Comparison of ENCODE assay signal across 8 cellular contexts in genomic region chr14:20469890-20470858, GRCh38. TPM values are rescaled to one million over a fixed set of nuclear protein-coding genes. Genes with fewer than 3 reads are reported as not detected.
DNase-seq lines count a peak whose midpoint lies in the region; ATAC-seq, FAIRE-seq and TF ChIP-seq lines count a peak whose summit lies in the region.

No MANE protein-coding gene starts in this region.

- no peak overlapping the region for H2BK120ac ChIP-seq in neuronal stem cell (ENCODE audit: low read depth, low read length)

- H3K18ac ChIP-seq in neuronal stem cell (ENCODE audit: low read length): peak overlapping the region; percentile 86

- peak overlapping the region; percentile 89 for H3K4me2 ChIP-seq in neuronal stem cell (ENCODE audit: insufficient read depth, low read length, poor library complexity, severe bottlenecking)

- intact Hi-C loops in transverse colon (cut with DNase I; ENCODE audit: low total_unique reads): loop anchor here (10.0 kb wide), 2 partner anchors 125 to 145 kb away; partner anchors contain the start of gene PARP2

- TF ChIP-seq EP300 in transverse colon (IDR thresholded peaks at IDR 0.05; ENCODE audit: low read depth): no peak

- no peaks in the 10 kb centered on the region for H3K27me3 ChIP-seq in foreskin keratinocyte
- H3K27me3 ChIP-seq in neuronal stem cell (ENCODE audit: control insufficient read depth in 3 of 3, insufficient read depth in 3 of 3, low read depth in 1 of 3, low read length in 3 of 3): no peaks in the 10 kb centered on the region
- H3K27me3 ChIP-seq in transverse colon: no peaks in the 10 kb centered on the region

- H3K79me1 ChIP-seq in neuronal stem cell (ENCODE audit: low read depth, low read length): peaks cover 5% of the 10 kb centered on the region

- TF ChIP-seq CTCF in foreskin keratinocyte (conservative IDR thresholded peaks at IDR 0.05): no peak
- no peak for TF ChIP-seq CTCF in transverse colon (IDR thresholded peaks at IDR 0.05)

- peak; percentile 36 for ATAC-seq in GM19438 (IDR thresholded peaks at IDR 0.05; ENCODE audit: low read depth, unreplicated experiment)
- ATAC-seq in HG03521 (IDR thresholded peaks at IDR 0.05; ENCODE audit: unreplicated experiment): peak; percentile 29
- peak; percentile 77 for ATAC-seq in foreskin keratinocyte

- H2AK5ac ChIP-seq in neuronal stem cell (ENCODE audit: low read depth, low read length): no peak overlapping the region

- H2BK5ac ChIP-seq in neuronal stem cell (ENCODE audit: low read length): peak overlapping the region; percentile 87

- H3K9me3 ChIP-seq in neuronal stem cell (replicated peaks in 1 of 2; ENCODE audit: control insufficient read depth in 2 of 2, insufficient read depth in 1 of 2, low read depth in 1 of 2, low read length in 2 of 2) (no peaks in the 10 kb centered on the region), transverse colon (no peaks in the 10 kb centered on the region)

- H3K9ac ChIP-seq in neuronal stem cell (ENCODE audit: low read depth, low read length, poor library complexity): peak overlapping the region; percentile 99

- in situ Hi-C loops in transverse colon (cut with MboI; ENCODE audit: low pct_ligation_motif_present in 1 of 4, low pct_unique_long_range_greater_than_20kb in 1 of 4, low sequenced_read_pairs in 3 of 4): loop anchor here in 2 of 4 donors (10.0 to 25.0 kb wide), 4 partner anchors 55 to 217 kb away; partner anchors contain the start of genes CCNB1IP1 (in 2 of the 2), PARP2 (in 2 of the 2), ANG (in 1 of the 2) and RNASE4 (in 1 of the 2)

- H4K8ac ChIP-seq in neuronal stem cell (ENCODE audit: low read depth, low read length): no peak overlapping the region

- H3K23ac ChIP-seq in neuronal stem cell (ENCODE audit: low read depth, low read length, poor library complexity): peak overlapping the region; percentile 92

- no CpG with 5 or more reads among the region's 14 CpGs for WGBS in neuronal stem cell (ENCODE audit: extremely low coverage in 2 of 2, insufficient read length in 2 of 2, insufficient replicate concordance in 1 of 2), 2 donors
- 0 to 1% methylated on average over 10 to 14 of the region's 14 CpGs for WGBS in transverse colon (ENCODE audit: low coverage in 1 of 2), 2 donors

- FAIRE-seq in RCC 7860 (lab: Jason Lieb, UNC): no peak

- H3K36me3 ChIP-seq in neuronal stem cell (replicated peaks in 1 of 2; ENCODE audit: control insufficient read depth in 2 of 2, insufficient read depth in 2 of 2, low read length in 2 of 2) (peaks cover 15 to 33% of the 10 kb centered on the region in 2 donors), transverse colon (peaks cover 0 to 13% (median 7%) of the 10 kb centered on the region in 4 donors)

- H3K27ac ChIP-seq in foreskin keratinocyte (peak overlapping the region; percentile 82), neuronal stem cell (replicated peaks; ENCODE audit: low read length) (no peak overlapping the region), transverse colon (peak overlapping the region; percentile 90 to 97 (median 92))

- H3K4me3 ChIP-seq in neuronal stem cell (ENCODE audit: low read length in 2 of 2): peak overlapping the region; percentile 61 to 92
- H3K4me3 ChIP-seq in transverse colon: peak overlapping the region; percentile 61 to 92 (median 65)

- no peak overlapping the region for H4K91ac ChIP-seq in neuronal stem cell (ENCODE audit: low read depth, low read length, poor library complexity)

- H3K4ac ChIP-seq in neuronal stem cell (ENCODE audit: low read length): no peak overlapping the region

- DNase-seq in CD1c-positive myeloid dendritic cell (ENCODE audit: extremely low spot score): peak; percentile 91
- peak; percentile 75 for DNase-seq in RCC 7860 (ENCODE audit: low spot score)
- DNase-seq in activated T-helper 9 cell treated with anti-CD3 and anti-CD28 coated beads, Interleukin-2, amount 50 U/mL, for 16 hours (ENCODE audit: low read depth): peak; percentile 38
- peak; percentile 76 to 86 for DNase-seq in foreskin keratinocyte
- no peak for DNase-seq in neuronal stem cell (ENCODE audit: low spot score)
- DNase-seq in transverse colon: peak; percentile 49

- no peak for TF ChIP-seq POLR2A in transverse colon (IDR thresholded peaks at IDR 0.05)

- no peak overlapping the region for H3K14ac ChIP-seq in neuronal stem cell (ENCODE audit: low read length)

- no peaks in the 10 kb centered on the region for H3K4me1 ChIP-seq in foreskin keratinocyte
- H3K4me1 ChIP-seq in neuronal stem cell (ENCODE audit: control insufficient read depth in 2 of 2, insufficient read depth in 1 of 2, low read depth in 1 of 2, low read length in 2 of 2): peaks cover 5 to 7% of the 10 kb centered on the region in 2 donors
- H3K4me1 ChIP-seq in transverse colon: peaks cover 0 to 27% (median 9%) of the 10 kb centered on the region in 4 donors

- no peak overlapping the region for H2BK12ac ChIP-seq in neuronal stem cell (ENCODE audit: low read length)

- peak overlapping the region; percentile 88 for H2AFZ ChIP-seq in neuronal stem cell (ENCODE audit: low read length)

- no peak overlapping the region for H2BK15ac ChIP-seq in neuronal stem cell (ENCODE audit: low read length)

RNA-seq across cellular contexts. Expression of gene PNP, which starts 1.0 kb away (rescaled TPM):
- 120 and 146 TPM in 2 replicates for total RNA-seq in foreskin keratinocyte
- 130 and 142 TPM in 2 replicates for polyA plus RNA-seq in foreskin keratinocyte
- polyA plus RNA-seq in neuronal stem cell (2013, experiment 1 of 2): 47.5 TPM
- polyA plus RNA-seq in neuronal stem cell (2013, experiment 2 of 2): 46.2 TPM
- total RNA-seq in transverse colon: 10 to 100 TPM; 18.9 to 62.1 (median 32.7) TPM

RNA-seq across cellular contexts. Expression of gene PIP4P1, which starts 8.9 kb away (rescaled TPM):
- total RNA-seq in foreskin keratinocyte (23.0 and 23.8 TPM in 2 replicates), transverse colon (10 to 100 TPM; 18.7 to 49.4 (median 31.1) TPM)
- 27.2 and 29.2 TPM in 2 replicates for polyA plus RNA-seq in foreskin keratinocyte
- 37.1 TPM for polyA plus RNA-seq in neuronal stem cell (2013, experiment 1 of 2)
- 33.8 TPM for polyA plus RNA-seq in neuronal stem cell (2013, experiment 2 of 2)

RNA-seq across cellular contexts. Expression of gene APEX1, which starts 15.1 kb away (rescaled TPM):
- 112 and 128 TPM in 2 replicates for total RNA-seq in foreskin keratinocyte
- 207 and 226 TPM in 2 replicates for polyA plus RNA-seq in foreskin keratinocyte
- 373 TPM for polyA plus RNA-seq in neuronal stem cell (2013, experiment 1 of 2)
- 368 TPM for polyA plus RNA-seq in neuronal stem cell (2013, experiment 2 of 2)
- total RNA-seq in transverse colon: 100 to 1,000 TPM; 108 to 120 (median 111) TPM

RNA-seq across cellular contexts. Expression of gene OSGEP, which starts 15.6 kb away (rescaled TPM):
- total RNA-seq in foreskin keratinocyte: 22.6 and 23.3 TPM in 2 replicates
- 24.9 and 31.9 TPM in 2 replicates for polyA plus RNA-seq in foreskin keratinocyte
- polyA plus RNA-seq in neuronal stem cell (2013, experiment 1 of 2): 18.2 TPM
- polyA plus RNA-seq in neuronal stem cell (2013, experiment 2 of 2): 18.7 TPM
- total RNA-seq in transverse colon: 100 to 1,000 TPM in 1 of 4 donors, 10 to 100 TPM in 3; 26.7 to 146 (median 64.7) TPM

RNA-seq across cellular contexts. Expression of gene KLHL33, which starts 34.2 kb away (rescaled TPM):
- total RNA-seq in foreskin keratinocyte (not detected in 2 replicates), transverse colon (under 1 TPM in 2 of 4 donors, not detected in 2; 0.16 to 0.27 TPM)
- not detected in 2 replicates for polyA plus RNA-seq in foreskin keratinocyte
- 0.06 TPM for polyA plus RNA-seq in neuronal stem cell (2013, experiment 1 of 2)
- 0.11 TPM for polyA plus RNA-seq in neuronal stem cell (2013, experiment 2 of 2)
